8 cellular contexts compared by ENCODE assay signal in the genomic region with DNA sequence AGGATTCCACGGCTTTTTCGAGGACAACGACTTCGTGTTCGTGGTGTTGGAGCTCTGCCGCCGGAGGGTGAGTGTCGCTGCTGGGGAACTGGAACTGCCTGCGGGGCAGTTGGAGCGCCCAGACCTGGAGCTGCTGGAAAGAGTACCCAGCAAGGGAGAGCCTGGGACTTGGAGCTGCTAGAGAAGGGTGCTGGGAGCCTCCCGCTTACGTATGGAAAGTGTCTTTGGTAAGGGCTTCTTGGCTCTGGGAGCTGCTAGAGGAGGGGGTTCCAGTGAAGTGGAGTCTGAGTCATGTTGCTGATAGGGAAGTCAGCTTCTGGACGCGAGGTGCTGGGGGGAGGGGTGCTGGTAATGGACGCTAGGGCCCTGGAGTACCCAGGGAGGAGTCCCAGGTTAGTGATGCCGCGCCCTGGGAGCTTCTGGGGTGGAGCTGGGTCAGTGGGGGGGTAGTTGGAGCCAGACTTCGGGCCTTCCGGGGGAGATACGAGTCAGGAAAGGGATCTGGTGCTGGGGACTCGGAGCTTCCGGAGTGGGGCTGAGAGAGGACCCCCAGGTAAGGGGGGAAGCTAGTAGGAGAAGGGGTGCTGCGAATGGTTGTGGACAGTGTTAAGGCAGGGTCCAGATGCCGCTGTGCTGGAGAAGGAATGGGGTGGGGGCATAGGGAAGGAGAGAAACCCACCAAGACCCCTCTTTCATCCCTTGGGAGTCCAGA. TPM values are rescaled to one million over a fixed set of nuclear protein-coding genes. Genes with fewer than 3 reads are reported as not detected.
DNase-seq lines count a peak whose midpoint lies in the region; ATAC-seq lines count a peak whose summit lies in the region.

No MANE protein-coding gene starts in this region.

- peak overlapping the region; percentile 96 for H3K4me3 Mint-ChIP-seq in activated T-helper 2 cell treated with anti-CD3 and anti-CD28 coated beads, Interferon-gamma antibody, Interleukin-2, Interleukin-4, amounts not matched to agents 10 μg/mL and 5 μg/mL and 100 μg/mL, durations not matched to agents 14 hours and 24 hours and 36 hours (ENCODE audit: low read depth)

- peak overlapping the region; percentile 87 for H3K27ac Mint-ChIP-seq in activated T-helper 2 cell treated with anti-CD3 and anti-CD28 coated beads, Interferon-gamma antibody, Interleukin-2, Interleukin-4, amounts not matched to agents 10 μg/mL and 5 μg/mL and 100 μg/mL, durations not matched to agents 14 hours and 24 hours and 36 hours

- peaks cover 54% of the 10 kb centered on the region for H3K36me3 Mint-ChIP-seq in activated T-helper 2 cell treated with anti-CD3 and anti-CD28 coated beads, Interferon-gamma antibody, Interleukin-2, Interleukin-4, amounts not matched to agents 10 μg/mL and 5 μg/mL and 100 μg/mL, durations not matched to agents 14 hours and 24 hours and 36 hours (ENCODE audit: low read depth)

- H3K4me1 ChIP-seq in stomach smooth muscle (ENCODE audit: control insufficient read depth, insufficient read depth, low read length), result peaks cover 13% of the 10 kb centered on the region

- no peak overlapping the region for H3K9ac ChIP-seq in stomach smooth muscle (ENCODE audit: low read length in 2 of 2)

- DNase-seq in AG08395 (ENCODE audit: low spot score) (peak; percentile 23), NCI-H146 (lab: John Stamatoyannopoulos, UW) (peak; percentile 67), iPS-NIHi7 (ENCODE audit: extremely low spot score) (peak; percentile 74), NCI-H128 (lab: John Stamatoyannopoulos, UW; ENCODE audit: unreplicated experiment) (no peak)
- DNase-seq in activated T-helper 2 cell treated with anti-CD3 and anti-CD28 coated beads, Interferon-gamma antibody, Interleukin-2, Interleukin-4, amounts not matched to agents 10 μg/mL and 5 μg/mL and 100 μg/mL, durations not matched to agents 14 hours and 24 hours and 36 hours (ENCODE audit: low spot score), result no peak

- no peaks in the 10 kb centered on the region for H3K27me3 ChIP-seq in stomach smooth muscle (ENCODE audit: control insufficient read depth in 1 of 2, insufficient read depth in 2 of 2, low read length in 2 of 2)

- H3K36me3 ChIP-seq in stomach smooth muscle (ENCODE audit: control insufficient read depth in 2 of 2, insufficient read depth in 2 of 2, low read length in 2 of 2), result peaks cover 7 to 9% of the 10 kb centered on the region in 2 donors

- intact Hi-C loops in activated T-helper 2 cell treated with anti-CD3 and anti-CD28 coated beads, Interferon-gamma antibody, Interleukin-2, Interleukin-4, amounts not matched to agents 10 μg/mL and 5 μg/mL and 100 μg/mL, durations not matched to agents 14 hours and 24 hours and 36 hours (cut with micrococcal nuclease), result loop anchor here (1.0 to 5.0 kb wide), 2 partner anchors 37 to 83 kb away; a partner anchor contains a TSS

- no peak overlapping the region for H3K27ac ChIP-seq in stomach smooth muscle (ENCODE audit: low read length)

- no peak for ATAC-seq in HG03135 (IDR thresholded peaks at IDR 0.05; ENCODE audit: unreplicated experiment)

- H3K9me3 ChIP-seq in stomach smooth muscle (ENCODE audit: control insufficient read depth in 2 of 2, low read length in 2 of 2), result no peaks in the 10 kb centered on the region

- H3K27me3 Mint-ChIP-seq in activated T-helper 2 cell treated with anti-CD3 and anti-CD28 coated beads, Interferon-gamma antibody, Interleukin-2, Interleukin-4, amounts not matched to agents 10 μg/mL and 5 μg/mL and 100 μg/mL, durations not matched to agents 14 hours and 24 hours and 36 hours (ENCODE audit: low read depth), result no peaks in the 10 kb centered on the region

- H3K4me1 Mint-ChIP-seq in activated T-helper 2 cell treated with anti-CD3 and anti-CD28 coated beads, Interferon-gamma antibody, Interleukin-2, Interleukin-4, amounts not matched to agents 10 μg/mL and 5 μg/mL and 100 μg/mL, durations not matched to agents 14 hours and 24 hours and 36 hours (ENCODE audit: low read depth), result peaks cover 32% of the 10 kb centered on the region

- no peaks in the 10 kb centered on the region for H3K9me3 Mint-ChIP-seq in activated T-helper 2 cell treated with anti-CD3 and anti-CD28 coated beads, Interferon-gamma antibody, Interleukin-2, Interleukin-4, amounts not matched to agents 10 μg/mL and 5 μg/mL and 100 μg/mL, durations not matched to agents 14 hours and 24 hours and 36 hours

- peak overlapping the region; percentile 74 for H3K4me3 ChIP-seq in GM08714 (ENCODE audit: low read length)
- peak overlapping the region; percentile 70 to 73 for H3K4me3 ChIP-seq in stomach smooth muscle (ENCODE audit: low read length in 2 of 2)

RNA-seq across cellular contexts. Expression of a gene that starts 0.7 kb away (rescaled TPM):
- total RNA-seq in activated T-helper 2 cell treated with anti-CD3 and anti-CD28 coated beads, Interferon-gamma antibody, Interleukin-2, Interleukin-4, amounts not matched to agents 10 μg/mL and 5 μg/mL and 100 μg/mL, durations not matched to agents 14 hours and 24 hours and 36 hours, result 71.6 and 75.3 TPM in 2 replicates

RNA-seq across cellular contexts. Expression of a gene that starts 33.6 kb away (rescaled TPM):
- total RNA-seq in activated T-helper 2 cell treated with anti-CD3 and anti-CD28 coated beads, Interferon-gamma antibody, Interleukin-2, Interleukin-4, amounts not matched to agents 10 μg/mL and 5 μg/mL and 100 μg/mL, durations not matched to agents 14 hours and 24 hours and 36 hours, result not detected in 2 replicates

RNA-seq across cellular contexts. Expression of a gene that starts 38.2 kb away (rescaled TPM):
- 86.5 and 88.4 TPM in 2 replicates for total RNA-seq in activated T-helper 2 cell treated with anti-CD3 and anti-CD28 coated beads, Interferon-gamma antibody, Interleukin-2, Interleukin-4, amounts not matched to agents 10 μg/mL and 5 μg/mL and 100 μg/mL, durations not matched to agents 14 hours and 24 hours and 36 hours

RNA-seq across cellular contexts. Expression of a gene that starts 38.3 kb away (rescaled TPM):
- 25.6 and 30.8 TPM in 2 replicates for total RNA-seq in activated T-helper 2 cell treated with anti-CD3 and anti-CD28 coated beads, Interferon-gamma antibody, Interleukin-2, Interleukin-4, amounts not matched to agents 10 μg/mL and 5 μg/mL and 100 μg/mL, durations not matched to agents 14 hours and 24 hours and 36 hours

Comparison
In these comparisons a context has a peak if more than half of its experiments do, and no peak if none do; other contexts are left out.
1. DNase-seq: peak in AG08395 (single experiment), NCI-H146 (single experiment) and iPS-NIHi7 (single experiment); none in activated T-helper 2 cell treated with anti-CD3 and anti-CD28 coated beads, Interferon-gamma antibody, Interleukin-2, Interleukin-4, amounts not matched to agents 10 μg/mL and 5 μg/mL and 100 μg/mL, durations not matched to agents 14 hours and 24 hours and 36 hours (single experiment) and NCI-H128 (single experiment).